In genomic region chr19:33085570-33086128, GRCh38 we compare ENCODE assay signal across 34 cellular contexts. TPM values are rescaled to one million over a fixed set of nuclear protein-coding genes. Genes with fewer than 3 reads are reported as not detected.
"Had no signal": no experiment of that assay in that cellular context is flagged by ENCODE, and none has a peak within 500 bp of the region (broad histone marks: within the 10 kb centered on the region; RNA-seq: fewer than 3 reads in every experiment).

No MANE protein-coding gene starts in this region.

- DNase-seq: activated B cell treated with CpG ODN at 0.5 μM for 24 hours; activated effector memory CD4-positive, alpha-beta T cell treated with Interleukin-2 at 50 U/mL for 16 hours; activated naive CD4-positive, alpha-beta T cell treated with anti-CD3 and anti-CD28 coated beads for 36 hours; activated naive CD8-positive, alpha-beta T cell treated with anti-CD3 and anti-CD28 coated beads for 36 hours; activated T-cell treated with anti-CD3 and anti-CD28 coated beads for 4 hours; activated T-cell treated with anti-CD3 and anti-CD28 coated beads, Interleukin-2, amount 50 U/mL, for 72 hours; adrenal gland; cortex of kidney; effector memory CD8-positive, alpha-beta T cell; hippocampal formation; left colon; naive thymus-derived CD4-positive, alpha-beta T cell; nucleus accumbens; stimulated activated CD4-positive, alpha-beta T cell treated with anti-CD3 and anti-CD28 coated beads, Interleukin-4, amount 100 ng/mL, for 4 hours; stimulated activated CD8-positive, alpha-beta memory T cell treated with anti-CD3 and anti-CD28 coated beads, Interleukin-4, amount 100 ng/mL, for 48 hours; stomach; T-helper 1 cell; thyroid gland; upper lobe of left lung had no signal

- ATAC-seq: activated T-cell treated with anti-CD3 and anti-CD28 coated beads, Interleukin-2, amount 50 U/mL, for 72 hours; effector memory CD8-positive, alpha-beta T cell; gastroesophageal sphincter; left colon; naive thymus-derived CD4-positive, alpha-beta T cell; sciatic nerve; stimulated activated memory B cell treated with anti-CD40 and anti-IgM and Interleukin-4, amounts not matched to agents 10 μg/mL and 1 μg/mL and 100 μg/mL, for 72 hours had no signal

- H3K9me3 ChIP-seq: adrenal gland, ascending aorta, gastroesophageal sphincter, stomach, thyroid gland, upper lobe of left lung had no signal

- H3K4me3 ChIP-seq: adrenal gland, ascending aorta, cardiac muscle cell, gastroesophageal sphincter, skin epidermis, stomach, thyroid gland, upper lobe of left lung had no signal

- FAIRE-seq: endothelial cell of umbilical vein, keratinocyte had no signal

- H3K27ac ChIP-seq: adrenal gland, ascending aorta, cardiac muscle cell, gastroesophageal sphincter, skin epidermis, thyroid gland, upper lobe of left lung had no signal

- H3K27me3 ChIP-seq: adrenal gland, ascending aorta, cardiac muscle cell, gastroesophageal sphincter, stomach, thyroid gland, upper lobe of left lung had no signal

RNA-seq across cellular contexts. Expression of gene RHPN2, which starts 21.0 kb away (rescaled TPM):
- total RNA-seq: ascending aorta had no signal

RNA-seq across cellular contexts. Expression of gene WDR88, which starts 46.3 kb away (rescaled TPM):
- total RNA-seq: activated naive CD4-positive, alpha-beta T cell treated with anti-CD3 and anti-CD28 coated beads for 36 hours; activated T-cell treated with anti-CD3 and anti-CD28 coated beads, Interleukin-2, amount 50 U/mL, for 72 hours; adrenal gland; ascending aorta; cardiac muscle cell; chondrocyte; endothelial cell of umbilical vein; fibroblast of lung; fibroblast of villous mesenchyme; gastroesophageal sphincter; left colon; lower leg skin; mesothelial cell of epicardium; renal cortical epithelial cell; sciatic nerve; stomach; thyroid gland had no signal
- polyA plus RNA-seq: endothelial cell of umbilical vein, esophagus, fibroblast of lung, keratinocyte, stomach had no signal
